ENCODE assay signal across 15 cellular contexts in the genomic region with DNA sequence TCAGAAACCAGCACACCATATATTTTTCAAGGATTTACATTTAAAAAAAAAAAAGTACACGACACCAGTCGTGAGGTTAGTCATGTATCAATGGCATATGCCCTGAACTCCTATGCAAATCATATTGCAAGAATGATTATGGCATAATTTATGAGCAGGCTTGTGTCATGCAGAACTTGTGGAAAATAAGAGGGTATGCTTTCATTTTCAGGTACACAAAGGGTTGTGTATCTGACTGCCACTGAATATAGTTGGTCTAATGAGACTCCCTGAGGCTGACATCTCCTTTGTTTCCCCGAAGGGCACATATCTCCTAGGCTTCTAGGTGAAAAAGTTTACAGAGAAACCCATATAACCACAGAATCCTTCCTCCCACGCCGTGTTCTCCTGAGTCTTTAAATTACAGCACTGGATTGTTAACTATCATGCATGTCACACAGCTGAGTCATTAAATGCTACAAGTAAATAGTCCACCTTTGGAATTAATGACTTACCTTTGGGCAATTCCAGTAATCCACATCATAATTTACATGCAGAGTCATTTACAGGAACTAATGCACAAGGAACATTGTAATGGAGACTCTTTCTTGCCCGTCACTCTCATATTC.
A peak's percentile ranks its signal among the peaks of the same experiment; 100 is the strongest.
DNase-seq lines count a peak whose midpoint lies in the region; FAIRE-seq and TF ChIP-seq lines count a peak whose summit lies in the region.
"Had no signal": no experiment of that assay in that cellular context is flagged by ENCODE, and none has a peak within 500 bp of the region (broad histone marks: within the 10 kb centered on the region; RNA-seq: fewer than 3 reads in every experiment).

No MANE protein-coding gene starts in this region.

- in situ Hi-C loops in ACHN (cut with HindIII; ENCODE audit: low pct_ligation_motif_present, low pct_unique_long_range_greater_than_20kb, low sequenced_read_pairs) = no loop called here

- no peaks in the 10 kb centered on the region for H3K27me3 Mint-ChIP-seq in H9 (ENCODE audit: low read depth)
- H3K27me3 Mint-ChIP-seq: activated CD4-positive, alpha-beta memory T cell treated with anti-CD3 and anti-CD28 coated beads, Interleukin-2, amount 10 ng/mL, durations not matched to agents 7 days and 5 days; T-helper 17 cell had no signal

- no peaks in the 10 kb centered on the region for H3K79me2 ChIP-seq in H9 (ENCODE audit: insufficient read depth, low read length)
- no peaks in the 10 kb centered on the region for H3K79me2 ChIP-seq in keratinocyte (ENCODE audit: control insufficient read depth, insufficient read depth, low read length)

- peaks cover 19 to 22% of the 10 kb centered on the region in 2 experiments for H3K4me1 Mint-ChIP-seq in H9
- H3K4me1 Mint-ChIP-seq: activated CD4-positive, alpha-beta memory T cell treated with anti-CD3 and anti-CD28 coated beads, Interleukin-2, amount 10 ng/mL, durations not matched to agents 7 days and 5 days; CD14-positive monocyte; T-helper 17 cell had no signal

- no peak overlapping the region for H3K56ac ChIP-seq in H9 (ENCODE audit: insufficient read length, low read depth, low read length)

- H4K8ac ChIP-seq in H9 (replicated peaks; ENCODE audit: insufficient read length, low read depth, low read length) = no peak overlapping the region

- CTCF ChIA-PET in RWPE1 (lab: Yijun Ruan, JAX) = interaction anchor here (0.6 kb wide), 2 partner anchors 354 to 512 kb away, joined by 3 read pairs; no protein-coding TSS in a partner anchor

- no peak overlapping the region for H3K4ac ChIP-seq in H9 (ENCODE audit: low read depth, low read length)

- no CpG with 5 or more reads among the region's 6 CpGs for WGBS in H9 (ENCODE audit: extremely low coverage, insufficient read length, low lambda C conversion rate)

- H3K79me1 ChIP-seq in H9 (ENCODE audit: insufficient read depth, low read depth, low read length, poor library complexity, severe bottlenecking) = no peaks in the 10 kb centered on the region

- FAIRE-seq in keratinocyte (lab: Jason Lieb, UNC) = peak; percentile 96
- FAIRE-seq: G401.6 had no signal

- no peaks in the 10 kb centered on the region for H3K9me3 Mint-ChIP-seq in H9
- H3K9me3 Mint-ChIP-seq: activated CD4-positive, alpha-beta memory T cell treated with anti-CD3 and anti-CD28 coated beads, Interleukin-2, amount 10 ng/mL, durations not matched to agents 7 days and 5 days; activated naive CD4-positive, alpha-beta T cell treated with anti-CD3 and anti-CD28 coated beads for 36 hours had no signal

- POLR2A ChIA-PET in RWPE1 (lab: Yijun Ruan, JAX; ENCODE audit: low non-redundant PET) = no interaction called here

- peak overlapping the region in 2 of 3 experiments; percentile 27 to 45; a peak in 2 of 7 replicates for H3K27ac Mint-ChIP-seq in H9
- H3K27ac Mint-ChIP-seq: activated CD4-positive, alpha-beta memory T cell treated with anti-CD3 and anti-CD28 coated beads, Interleukin-2, amount 10 ng/mL, durations not matched to agents 7 days and 5 days; activated naive CD4-positive, alpha-beta T cell treated with anti-CD3 and anti-CD28 coated beads for 36 hours; CD14-positive monocyte; T-helper 17 cell had no signal

- no peak overlapping the region for H3K4me3 Mint-ChIP-seq in H9
- H3K4me3 Mint-ChIP-seq: activated CD4-positive, alpha-beta memory T cell treated with anti-CD3 and anti-CD28 coated beads, Interleukin-2, amount 10 ng/mL, durations not matched to agents 7 days and 5 days; activated naive CD4-positive, alpha-beta T cell treated with anti-CD3 and anti-CD28 coated beads for 36 hours; CD14-positive monocyte; T-helper 17 cell had no signal

- no peak overlapping the region for H4K5ac ChIP-seq in H9 (ENCODE audit: insufficient read length, low read depth, low read length)

- no peak overlapping the region for H2AK5ac ChIP-seq in H9 (ENCODE audit: insufficient read length, low read length)

- H3T11ph ChIP-seq in H9 (ENCODE audit: low read length) = no peak overlapping the region

- no peak overlapping the region for H2BK12ac ChIP-seq in H9 (ENCODE audit: insufficient read length, low read depth, low read length)

- H4K91ac ChIP-seq in H9 (ENCODE audit: insufficient read length, low read depth, low read length) = no peak overlapping the region

- H3K36me3 Mint-ChIP-seq in H9 (ENCODE audit: insufficient read depth in 1 of 3, low read depth in 3 of 3) = no peaks in the 10 kb centered on the region

- H2BK15ac ChIP-seq in H9 (ENCODE audit: low read depth, low read length) = no peak overlapping the region

- no peaks in the 10 kb centered on the region for H3K9me1 ChIP-seq in keratinocyte (ENCODE audit: control insufficient read depth, extremely low read depth, insufficient read depth, low read length)

- H2AFZ ChIP-seq in H9 (ENCODE audit: low read length) = no peak overlapping the region
- H2AFZ ChIP-seq in keratinocyte (ENCODE audit: control insufficient read depth, low read length) = peak overlapping the region; percentile 65

- H4K20me1 ChIP-seq in H9 (ENCODE audit: control insufficient read depth, insufficient read depth, insufficient read length) (no peaks in the 10 kb centered on the region), keratinocyte (ENCODE audit: control insufficient read depth, extremely low read depth, insufficient read depth, low read length) (no peaks in the 10 kb centered on the region)

- H3K27me3 ChIP-seq in H9 (ENCODE audit: insufficient read depth, low read length) (no peaks in the 10 kb centered on the region), keratinocyte (ENCODE audit: control insufficient read depth, extremely low read depth, insufficient read depth, low read length) (no peaks in the 10 kb centered on the region)

- no peaks in the 10 kb centered on the region for H3K36me3 ChIP-seq in keratinocyte (ENCODE audit: control insufficient read depth in 2 of 2, extremely low read depth in 1 of 2, insufficient read depth in 2 of 2, low read length in 2 of 2)

- H3K4me2 ChIP-seq in H9 (ENCODE audit: insufficient read depth, insufficient read length, low read length) = no peak overlapping the region
- H3K4me2 ChIP-seq in keratinocyte (ENCODE audit: control insufficient read depth, extremely low read depth, insufficient read depth, low read depth, low read length) = peak overlapping the region; percentile 93

- no peaks in the 10 kb centered on the region for H3K23me2 ChIP-seq in H9 (ENCODE audit: insufficient read length, low read depth, low read length, poor library complexity, severe bottlenecking)

- dilution Hi-C loops in keratinocyte (cut with MboI; ENCODE audit: extremely low pct_ligation_motif_present, low sequenced_read_pairs) = no loop called here

- H2BK20ac ChIP-seq in H9 (ENCODE audit: low read depth, low read length, poor library complexity, severe bottlenecking) = no peak overlapping the region

- H3K4me3 ChIP-seq in AG10803 (ENCODE audit: low read length) (no peak overlapping the region), keratinocyte (ENCODE audit: control insufficient read depth in 2 of 3, extremely low read depth in 1 of 3, insufficient read depth in 2 of 3, low read depth in 1 of 3, low read length in 3 of 3) (peak overlapping the region in 2 of 3 experiments; percentile 55 to 61)

- H3K27ac ChIP-seq in H9 (ENCODE audit: insufficient read length, low read depth, low read length) (no peak overlapping the region), RWPE1 (no peak overlapping the region), keratinocyte (ENCODE audit: control insufficient read depth, insufficient read depth, low read length) (peak overlapping the region; percentile 74)

- H3K23ac ChIP-seq in H9 (ENCODE audit: insufficient read length, low read depth, low read length) = no peak overlapping the region

- H3K4me1 ChIP-seq in H9 (ENCODE audit: insufficient read depth, low read length) = peaks cover 2% of the 10 kb centered on the region; the same call in 1 of the 2 replicates
- H3K4me1 ChIP-seq in keratinocyte (ENCODE audit: control insufficient read depth, extremely low read depth, insufficient read depth, low read length) = peaks cover 25% of the 10 kb centered on the region

- no peaks in the 10 kb centered on the region for H3K9me3 ChIP-seq in H9 (ENCODE audit: control insufficient read depth, low read depth, low read length)
- H3K9me3 ChIP-seq in keratinocyte (ENCODE audit: control insufficient read depth, low read depth, low read length) = no peaks in the 10 kb centered on the region

- TF ChIP-seq CTCF in AG10803 (conservative IDR thresholded peaks at IDR 0.05; ENCODE audit: low read length) = no peak
- no peak for TF ChIP-seq CTCF in H9 (conservative IDR thresholded peaks at IDR 0.05)
- TF ChIP-seq CTCF in RWPE1 (conservative IDR thresholded peaks at IDR 0.05; ENCODE audit: low read depth) = no peak
- TF ChIP-seq CTCF in keratinocyte (optimal IDR thresholded peaks at IDR 0.05 in 1 of 3, IDR thresholded peaks at IDR 0.05 in 1 of 3, conservative IDR thresholded peaks at IDR 0.05 in 1 of 3; ENCODE audit: extremely low read depth in 1 of 3, insufficient read depth in 2 of 3, low read length in 3 of 3) = no peak
- no peak for TF ChIP-seq CTCF in GM10266 (IDR thresholded peaks at IDR 0.05; ENCODE audit: control insufficient read depth, insufficient read depth, low read depth, missing control alignments)

- H3K18ac ChIP-seq in H9 (ENCODE audit: insufficient read length, low read depth, low read length) = no peak overlapping the region

- no peak overlapping the region for H3K14ac ChIP-seq in H9 (ENCODE audit: insufficient read depth, low read length)

- no peak overlapping the region for H2BK5ac ChIP-seq in H9 (ENCODE audit: insufficient read length, low read length)

- no peak overlapping the region for H2BK120ac ChIP-seq in H9 (ENCODE audit: low read depth, low read length, poor library complexity, severe bottlenecking)

- DNase-seq in AG10803 (ENCODE audit: low read depth) (peak; percentile 19), H9 (no peak), RWPE1 (ENCODE audit: low spot score) (peak; percentile 67), keratinocyte (ENCODE audit: low read depth, low spot score) (peak; percentile 54), ACHN (no peak), NCI-H146 treated with DMSO at 0.1 percent for 48 hours (lab: John Stamatoyannopoulos, UW; ENCODE audit: unreplicated experiment) (no peak), GM10266 (ENCODE audit: extremely low spot score) (no peak)
- no peak for DNase-seq in effector CD8-positive, alpha-beta T cell (lab: John Stamatoyannopoulos, UW)
- DNase-seq: activated CD4-positive, alpha-beta memory T cell treated with anti-CD3 and anti-CD28 coated beads, Interleukin-2, amount 10 ng/mL, durations not matched to agents 7 days and 5 days; activated naive CD4-positive, alpha-beta T cell treated with anti-CD3 and anti-CD28 coated beads for 36 hours; KG1; NCI-H1930; T-helper 17 cell had no signal

- no peak overlapping the region for H3K9ac ChIP-seq in H9 (ENCODE audit: extremely low read depth, insufficient read length, low read length)
- H3K9ac ChIP-seq in keratinocyte (ENCODE audit: control insufficient read depth, extremely low read depth, insufficient read depth, low read length) = peak overlapping the region; percentile 43

Comparison
In these comparisons a context has a peak if more than half of its experiments do, and no peak if none do; other contexts are left out.
1. DNase-seq: peak in AG10803 (single experiment), RWPE1 (single experiment) and keratinocyte (single experiment); none in H9 (single experiment), ACHN (single experiment), NCI-H146 treated with DMSO at 0.1 percent for 48 hours (single experiment), effector CD8-positive, alpha-beta T cell (single experiment) and GM10266 (single experiment).